Comparison of ENCODE assay signal across 34 cellular contexts in the genomic region with DNA sequence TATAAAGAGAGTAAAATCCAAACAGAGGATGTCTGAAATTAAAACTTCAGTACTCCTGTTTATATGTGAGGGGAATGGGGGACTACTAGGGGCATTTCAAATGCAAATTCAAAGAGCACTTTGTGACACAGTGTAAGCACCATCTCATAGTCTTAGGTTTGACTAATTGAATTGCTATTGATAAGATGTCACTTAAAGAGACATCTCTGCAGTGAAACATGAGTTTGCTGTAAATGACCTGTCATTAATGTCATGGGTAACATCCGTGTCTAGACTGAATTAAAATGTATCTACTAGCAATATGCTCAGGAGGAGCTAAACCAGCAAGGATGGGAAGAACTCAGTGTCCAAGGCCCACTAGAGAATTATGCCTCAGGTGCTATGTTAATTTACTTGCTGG. TPM values are rescaled to one million over a fixed set of nuclear protein-coding genes. Genes with fewer than 3 reads are reported as not detected.
"Had no signal": no experiment of that assay in that cellular context is flagged by ENCODE, and none has a peak within 500 bp of the region (broad histone marks: within the 10 kb centered on the region; RNA-seq: fewer than 3 reads in every experiment).

No MANE protein-coding gene starts in this region.

- H3K9me3 ChIP-seq: adrenal gland, ascending aorta, body of pancreas, breast epithelium had no signal

- H3K36me3 ChIP-seq: adrenal gland, ascending aorta, brain microvascular endothelial cell, cardiac muscle cell had no signal

- ATAC-seq: activated naive CD4-positive, alpha-beta T cell treated with anti-CD3 and anti-CD28 coated beads, Interleukin-2, amount 50 U/mL, for 72 hours; activated naive CD8-positive, alpha-beta T cell treated with anti-CD3 and anti-CD28 coated beads, Interleukin-2, amount 50 U/mL, for 24 hours; activated T-cell treated with anti-CD3 and anti-CD28 coated beads, Interleukin-2, amount 50 U/mL, for 4 hours; activated T-cell treated with anti-CD3 and anti-CD28 coated beads, Interleukin-2, amount 50 U/mL, for 72 hours; activated T-helper 17 cell treated with anti-CD3 and anti-CD28 coated beads, Interleukin-2, amount 50 U/mL, for 72 hours; body of pancreas had no signal

- H3K27me3 ChIP-seq: adrenal gland, ascending aorta, body of pancreas, brain microvascular endothelial cell, breast epithelium, cardiac muscle cell had no signal

- H3K4me3 ChIP-seq: adrenal gland, ascending aorta, body of pancreas, breast epithelium, cardiac muscle cell had no signal

- H3K27ac ChIP-seq: adrenal gland, ascending aorta, body of pancreas, brain microvascular endothelial cell, breast epithelium, cardiac muscle cell had no signal

- FAIRE-seq: astrocyte, bronchial epithelial cell had no signal

- DNase-seq: activated effector memory CD4-positive, alpha-beta T cell treated with anti-CD3 and anti-CD28 coated beads, Interleukin-2, amount 50 U/mL, for 16 hours; activated effector memory CD4-positive, alpha-beta T cell treated with Interleukin-2 at 50 U/mL for 16 hours; activated gamma-delta T cell; activated gamma-delta T cell treated with Interleukin-2 at 50 U/mL for 16 hours; activated naive CD4-positive, alpha-beta T cell; activated naive CD4-positive, alpha-beta T cell treated with anti-CD3 and anti-CD28 coated beads for 36 hours; activated naive CD4-positive, alpha-beta T cell treated with anti-CD3 and anti-CD28 coated beads, Interleukin-2, amount 10 ng/mL, durations not matched to agents 7 days and 5 days; activated naive CD4-positive, alpha-beta T cell treated with anti-CD3 and anti-CD28 coated beads, Interleukin-2, amount 50 U/mL, for 16 hours; activated naive CD4-positive, alpha-beta T cell treated with Interleukin-2 at 50 U/mL for 16 hours; activated naive CD8-positive, alpha-beta T cell treated with anti-CD3 and anti-CD28 coated beads for 36 hours; activated naive CD8-positive, alpha-beta T cell treated with anti-CD3 and anti-CD28 coated beads, Interleukin-2, amount 10 ng/mL, durations not matched to agents 7 days and 5 days; activated naive CD8-positive, alpha-beta T cell treated with anti-CD3 and anti-CD28 coated beads, Interleukin-2, amount 50 U/mL, for 24 hours; activated T-cell treated with anti-CD3 and anti-CD28 coated beads, Interleukin-2, amount 50 U/mL, for 24 hours; activated T-cell treated with anti-CD3 and anti-CD28 coated beads, Interleukin-2, amount 50 U/mL, for 4 hours; activated T-cell treated with anti-CD3 and anti-CD28 coated beads, Interleukin-2, amount 50 U/mL, for 48 hours; activated T-cell treated with anti-CD3 and anti-CD28 coated beads, Interleukin-2, amount 50 U/mL, for 72 hours; adrenal gland; amniotic stem cell; amygdala; anterior cingulate cortex; aorta; body of pancreas; brain microvascular endothelial cell; caudate nucleus; central memory CD4-positive, alpha-beta T cell; cerebellar nuclear complex had no signal

RNA-seq across cellular contexts. Expression of gene ROBO1, which starts 41.0 kb away (rescaled TPM):
- total RNA-seq: activated T-helper 17 cell treated with anti-CD3 and anti-CD28 coated beads, Interleukin-2, amount 50 U/mL, for 72 hours; activated T-helper 2 cell treated with anti-CD3 and anti-CD28 coated beads, Interferon-gamma antibody, Interleukin-2, Interleukin-4, amounts not matched to agents 10 μg/mL and 5 μg/mL and 100 μg/mL, durations not matched to agents 14 hours and 24 hours and 36 hours had no signal
